1 cellular context compared by ENCODE assay signal in genomic region chr3:124261301-124261700, GRCh38.
TF ChIP-seq lines count a peak whose summit lies in the region.

No MANE protein-coding gene starts in this region.

TF ChIP-seq in IMR-90, 13 proteins besides CTCF, POLR2A, EP300 and RAD21 (continued from another document):
- TF ChIP-seq CEBPB (IDR thresholded peaks at IDR 0.05; ENCODE audit: low read depth, low read length) (no peak), MXI1 (IDR thresholded peaks at IDR 0.05; ENCODE audit: borderline replicate concordance, low read depth, low read length) (no peak), FOS (IDR thresholded peaks at IDR 0.05; ENCODE audit: low read depth, low read length) (no peak), NFE2L2 (IDR thresholded peaks at IDR 0.05; ENCODE audit: low read depth, low read length) (no peak), SMC3 (IDR thresholded peaks at IDR 0.05; ENCODE audit: low read depth, low read length) (no peak)
